Comparison of ENCODE assay signal across 13 cellular contexts in the genomic region with DNA sequence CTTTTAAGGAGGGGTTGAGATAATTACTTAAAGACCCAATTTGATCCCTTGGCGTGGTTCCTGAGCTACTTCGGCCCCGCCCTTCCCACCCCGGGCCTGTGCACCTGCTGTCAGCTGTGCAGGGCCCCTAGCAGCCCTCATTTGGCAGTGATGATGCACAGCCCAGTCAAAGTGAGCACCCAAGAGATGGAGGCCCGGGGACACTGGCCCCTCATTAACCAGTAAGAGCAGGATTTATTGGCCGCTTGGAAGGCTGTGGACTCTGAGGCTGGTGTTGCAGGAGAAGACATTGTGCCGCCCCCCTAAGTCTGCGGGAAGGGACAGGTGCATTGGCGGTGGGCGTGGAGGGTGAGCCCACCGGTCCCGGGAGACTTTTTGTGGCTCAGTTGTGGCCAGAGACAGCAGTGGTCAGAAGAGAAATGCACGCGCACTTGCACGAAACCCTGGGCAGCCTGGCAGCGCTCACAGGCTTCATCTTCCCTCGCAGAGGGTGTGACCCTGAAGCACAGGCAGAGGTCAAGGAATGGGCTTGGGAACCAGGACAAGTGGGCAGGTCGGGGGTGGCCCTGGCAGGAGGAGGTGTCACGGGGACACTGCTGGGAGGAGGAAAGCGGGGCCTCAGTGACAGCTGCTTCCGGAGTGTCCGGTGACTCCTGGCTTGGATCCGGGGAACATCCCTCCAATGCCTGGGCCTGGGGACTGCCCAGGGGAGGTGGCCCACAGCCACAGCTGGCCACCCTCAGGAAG.
"Had no signal": no experiment of that assay in that cellular context is flagged by ENCODE, and none has a peak within 500 bp of the region (broad histone marks: within the 10 kb centered on the region; RNA-seq: fewer than 3 reads in every experiment).

No MANE protein-coding gene starts in this region.

- DNase-seq: activated CD4-positive, alpha-beta T cell treated with anti-CD3 and anti-CD28 coated beads, Interleukin-2, amount 10 ng/mL, durations not matched to agents 24 days and 14 days; activated naive CD4-positive, alpha-beta T cell; effector CD4-positive, alpha-beta T cell; foreskin melanocyte; stimulated activated CD4-positive, alpha-beta T cell treated with anti-CD3 and anti-CD28 coated beads, Interleukin-2, amount 100 ng/mL, for 24 hours; stimulated activated naive B cell treated with anti-CD40 and anti-IgM and Interleukin-4, amounts not matched to agents 10 μg/mL and 1 μg/mL and 100 μg/mL, for 72 hours; T-helper 17 cell; upper lobe of left lung had no signal

- H3K9me3 ChIP-seq: neutrophil had no signal

- H3K27ac ChIP-seq: coronary artery, heart left ventricle, neutrophil, suprapubic skin, upper lobe of left lung had no signal

- H3K36me3 ChIP-seq: heart left ventricle, neutrophil, suprapubic skin, upper lobe of left lung had no signal

- H3K4me3 ChIP-seq: coronary artery, heart left ventricle, suprapubic skin, upper lobe of left lung had no signal

- H3K27me3 ChIP-seq: heart left ventricle, upper lobe of left lung had no signal

- ATAC-seq: T-helper 17 cell, WTC11 had no signal

- H3K4me1 ChIP-seq: heart left ventricle, upper lobe of left lung had no signal
